Comparison of ENCODE assay signal across 19 cellular contexts in the genomic region with DNA sequence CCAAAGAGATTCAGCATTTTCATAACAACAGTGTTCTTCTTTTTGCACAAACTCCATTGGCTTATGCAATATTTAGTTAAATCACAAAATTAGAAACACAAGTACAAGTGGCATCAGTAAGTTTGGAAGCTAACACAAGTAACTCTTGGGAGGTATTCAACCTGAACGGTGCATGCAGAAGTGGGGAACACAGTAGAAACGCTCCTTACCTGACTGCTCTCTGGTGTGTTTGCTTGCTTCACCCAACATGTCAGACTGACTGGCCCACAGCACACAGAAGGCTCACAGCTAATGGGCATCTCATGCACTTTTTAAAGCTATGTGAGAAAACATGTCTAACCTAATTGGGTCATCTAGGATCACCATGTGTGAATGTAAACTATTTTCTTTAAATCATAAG.
DNase-seq lines count a peak whose midpoint lies in the region; ATAC-seq and TF ChIP-seq lines count a peak whose summit lies in the region.
"Had no signal": no experiment of that assay in that cellular context is flagged by ENCODE, and none has a peak within 500 bp of the region (broad histone marks: within the 10 kb centered on the region; RNA-seq: fewer than 3 reads in every experiment).

No MANE protein-coding gene starts in this region.

- H3K9ac ChIP-seq in neural progenitor cell, result no peak overlapping the region
- no peak overlapping the region for H3K9ac ChIP-seq in neuronal stem cell (ENCODE audit: low read depth, low read length, poor library complexity)
- H3K9ac ChIP-seq: BLaER1 had no signal

- POLR2A ChIA-PET in PC-9 (lab: Charles Lee; ENCODE audit: unreplicated experiment), result no interaction called here

- H3K79me1 ChIP-seq in neuronal stem cell (ENCODE audit: low read depth, low read length), result no peaks in the 10 kb centered on the region

- no peaks in the 10 kb centered on the region for H3K9me2 ChIP-seq in PC-9 (ENCODE audit: insufficient read depth)

- H3K79me2 ChIP-seq in neural progenitor cell (ENCODE audit: low read depth) (no peaks in the 10 kb centered on the region), PC-9 (ENCODE audit: low read depth) (no peaks in the 10 kb centered on the region)

- H2BK15ac ChIP-seq in neuronal stem cell (ENCODE audit: low read length), result no peak overlapping the region

- TF ChIP-seq CTCF in neural progenitor cell (IDR thresholded peaks at IDR 0.05) (no peak), PC-9 (conservative IDR thresholded peaks at IDR 0.05) (no peak)

- no peaks in the 10 kb centered on the region for H3K4me1 ChIP-seq in neural progenitor cell
- no peaks in the 10 kb centered on the region for H3K4me1 ChIP-seq in PC-9 (replicated peaks; ENCODE audit: insufficient read depth)
- no peaks in the 10 kb centered on the region for H3K4me1 ChIP-seq in neuronal stem cell (ENCODE audit: control insufficient read depth in 2 of 2, insufficient read depth in 1 of 2, low read depth in 1 of 2, low read length in 2 of 2)
- H3K4me1 ChIP-seq: BE2C, BLaER1 had no signal

- H3K36me3 ChIP-seq in neural progenitor cell (no peaks in the 10 kb centered on the region), PC-9 (ENCODE audit: low read depth) (no peaks in the 10 kb centered on the region), neuronal stem cell (replicated peaks in 1 of 2; ENCODE audit: control insufficient read depth in 2 of 2, insufficient read depth in 2 of 2, low read length in 2 of 2) (no peaks in the 10 kb centered on the region)
- H3K36me3 ChIP-seq: BE2C, BLaER1 had no signal

- no peak overlapping the region for H2BK12ac ChIP-seq in neuronal stem cell (ENCODE audit: low read length)

- H3K36me3 Mint-ChIP-seq in neural progenitor cell, result no peaks in the 10 kb centered on the region
- H3K36me3 Mint-ChIP-seq: CD14-positive monocyte; CD4-positive, alpha-beta memory T cell; CD4-positive, CD25-positive, alpha-beta regulatory T cell; CD8-positive, alpha-beta memory T cell had no signal

- CTCF ChIA-PET in PC-9 (lab: Charles Lee), result no interaction called here

- H3K9me3 ChIP-seq in neural progenitor cell (ENCODE audit: low read depth), result no peaks in the 10 kb centered on the region
- no peaks in the 10 kb centered on the region; the same call in 1 of the 2 replicates for H3K9me3 ChIP-seq in PC-9 (ENCODE audit: insufficient read depth, low read depth)
- no peaks in the 10 kb centered on the region for H3K9me3 ChIP-seq in neuronal stem cell (replicated peaks in 1 of 2; ENCODE audit: control insufficient read depth in 2 of 2, insufficient read depth in 1 of 2, low read depth in 1 of 2, low read length in 2 of 2)
- H3K9me3 ChIP-seq: BE2C, BLaER1 had no signal

- H3K27ac Mint-ChIP-seq in neural progenitor cell, result no peak overlapping the region
- H3K27ac Mint-ChIP-seq: CD14-positive monocyte; CD4-positive, alpha-beta memory T cell; CD4-positive, CD25-positive, alpha-beta regulatory T cell; CD8-positive, alpha-beta memory T cell had no signal

- no peak overlapping the region for H3K14ac ChIP-seq in neuronal stem cell (ENCODE audit: low read length)

- H2AFZ ChIP-seq in neural progenitor cell (replicated peaks) (peak overlapping the region; percentile 23), PC-9 (no peak overlapping the region), neuronal stem cell (ENCODE audit: low read length) (no peak overlapping the region)

- H3K27me3 ChIP-seq in neural progenitor cell (no peaks in the 10 kb centered on the region), PC-9 (ENCODE audit: insufficient read depth, low read depth) (no peaks in the 10 kb centered on the region), neuronal stem cell (ENCODE audit: control insufficient read depth in 3 of 3, insufficient read depth in 3 of 3, low read depth in 1 of 3, low read length in 3 of 3) (peaks cover 0 to 8% (median 0%) of the 10 kb centered on the region in 3 experiments)
- H3K27me3 ChIP-seq: BE2C had no signal

- no peak for ATAC-seq in GM19467 (IDR thresholded peaks at IDR 0.05; ENCODE audit: unreplicated experiment)

- no CpG with 5 or more reads among the region's 2 CpGs for WGBS in neuronal stem cell (ENCODE audit: extremely low coverage in 2 of 2, insufficient read length in 2 of 2, insufficient replicate concordance in 1 of 2), 2 donors

- no peak overlapping the region for H3K4me3 Mint-ChIP-seq in neural progenitor cell
- H3K4me3 Mint-ChIP-seq: CD14-positive monocyte; CD4-positive, alpha-beta memory T cell; CD4-positive, CD25-positive, alpha-beta regulatory T cell; CD8-positive, alpha-beta memory T cell had no signal

- H3K9me3 Mint-ChIP-seq in neural progenitor cell, result no peaks in the 10 kb centered on the region
- H3K9me3 Mint-ChIP-seq: CD4-positive, alpha-beta memory T cell; CD8-positive, alpha-beta memory T cell had no signal

- H3F3A ChIP-seq in neural progenitor cell (ENCODE audit: low read depth) (no peaks in the 10 kb centered on the region), PC-9 (ENCODE audit: insufficient read depth, low read depth) (no peaks in the 10 kb centered on the region)

- DNase-seq in NCI-H345 (lab: John Stamatoyannopoulos, UW) (peak; percentile 26), NCI-H345 treated with DMSO at 0.1 percent for 48 hours (lab: John Stamatoyannopoulos, UW; ENCODE audit: unreplicated experiment) (no peak), neural progenitor cell (ENCODE audit: low spot score) (no peak), retina (peak; percentile 17), PC-9 (no peak), neuronal stem cell (ENCODE audit: low spot score) (no peak)
- DNase-seq: ACHN; BE2C; C1 segment of cervical spinal cord; CD4-positive, alpha-beta memory T cell; CD4-positive, CD25-positive, alpha-beta regulatory T cell; CD8-positive, alpha-beta memory T cell; COR-L47; DMS79 treated with DMSO at 0.1 percent for 48 hours; GF-D8 had no signal

- no peaks in the 10 kb centered on the region for H3K4me1 Mint-ChIP-seq in neural progenitor cell
- H3K4me1 Mint-ChIP-seq: CD14-positive monocyte; CD4-positive, alpha-beta memory T cell; CD4-positive, CD25-positive, alpha-beta regulatory T cell; CD8-positive, alpha-beta memory T cell had no signal

- intact Hi-C loops in PC-9 (cut with micrococcal nuclease; ENCODE audit: unreplicated experiment), result no loop called here

- H4K20me1 ChIP-seq in neural progenitor cell (ENCODE audit: low read depth), result no peaks in the 10 kb centered on the region
- H4K20me1 ChIP-seq in PC-9 (ENCODE audit: insufficient read depth), result no peaks in the 10 kb centered on the region

- H2BK120ac ChIP-seq in neuronal stem cell (ENCODE audit: low read depth, low read length), result no peak overlapping the region

- no peak overlapping the region for H4K8ac ChIP-seq in neuronal stem cell (ENCODE audit: low read depth, low read length)

- H3K4me2 ChIP-seq in neural progenitor cell, result no peak overlapping the region
- H3K4me2 ChIP-seq in PC-9, result no peak overlapping the region
- H3K4me2 ChIP-seq in neuronal stem cell (ENCODE audit: insufficient read depth, low read length, poor library complexity, severe bottlenecking), result no peak overlapping the region
- H3K4me2 ChIP-seq: BLaER1 had no signal

- no peak overlapping the region for H2AK5ac ChIP-seq in neuronal stem cell (ENCODE audit: low read depth, low read length)

- no peak overlapping the region for H3K4ac ChIP-seq in neuronal stem cell (ENCODE audit: low read length)

- H3K23ac ChIP-seq in neuronal stem cell (ENCODE audit: low read depth, low read length, poor library complexity), result no peak overlapping the region

- H3K4me3 ChIP-seq in neural progenitor cell, result no peak overlapping the region
- no peak overlapping the region for H3K4me3 ChIP-seq in PC-9
- H3K4me3 ChIP-seq in neuronal stem cell (ENCODE audit: low read length in 2 of 2), result no peak overlapping the region
- H3K4me3 ChIP-seq: BLaER1 had no signal

- no peak overlapping the region for H2BK5ac ChIP-seq in neuronal stem cell (ENCODE audit: low read length)

- H3K27me3 Mint-ChIP-seq in neural progenitor cell (ENCODE audit: insufficient read depth, low read depth), result no peaks in the 10 kb centered on the region
- H3K27me3 Mint-ChIP-seq: CD4-positive, CD25-positive, alpha-beta regulatory T cell had no signal

- BruUV-seq in PC-9 (replicated peaks; lab: Mats Ljungman, UMichigan), result no TSS peak

- no peak overlapping the region for H4K91ac ChIP-seq in neuronal stem cell (ENCODE audit: low read depth, low read length, poor library complexity)

- H3K27ac ChIP-seq in neural progenitor cell, result no peak overlapping the region
- H3K27ac ChIP-seq in PC-9, result no peak overlapping the region
- no peak overlapping the region for H3K27ac ChIP-seq in neuronal stem cell (replicated peaks; ENCODE audit: low read length)
- H3K27ac ChIP-seq: 22Rv1, BLaER1 had no signal

- H3K18ac ChIP-seq in neuronal stem cell (ENCODE audit: low read length), result no peak overlapping the region

Comparison
In these comparisons a context has a peak if more than half of its experiments do, and no peak if none do; other contexts are left out.
1. DNase-seq: peak in NCI-H345 (single experiment) and retina (single experiment); none in NCI-H345 treated with DMSO at 0.1 percent for 48 hours (single experiment), neural progenitor cell (single experiment), PC-9 (0 of 2) and neuronal stem cell (single experiment).